ENCODE assay signal across 2 cellular contexts in genomic region chr4:128353791-128354190, GRCh38.
TF ChIP-seq lines count a peak whose summit lies in the region.

No MANE protein-coding gene starts in this region.

TF ChIP-seq in IMR-90, 13 proteins besides CTCF, POLR2A, EP300 and RAD21:
- TF ChIP-seq, protein P1, sequence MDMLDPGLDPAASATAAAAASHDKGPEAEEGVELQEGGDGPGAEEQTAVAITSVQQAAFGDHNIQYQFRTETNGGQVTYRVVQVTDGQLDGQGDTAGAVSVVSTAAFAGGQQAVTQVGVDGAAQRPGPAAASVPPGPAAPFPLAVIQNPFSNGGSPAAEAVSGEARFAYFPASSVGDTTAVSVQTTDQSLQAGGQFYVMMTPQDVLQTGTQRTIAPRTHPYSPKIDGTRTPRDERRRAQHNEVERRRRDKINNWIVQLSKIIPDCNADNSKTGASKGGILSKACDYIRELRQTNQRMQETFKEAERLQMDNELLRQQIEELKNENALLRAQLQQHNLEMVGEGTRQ (IDR thresholded peaks at IDR 0.05; ENCODE audit: low read depth, low read length), result peak; percentile 48; the same call in 1 of the 2 replicates
- TF ChIP-seq BHLHE40 (IDR thresholded peaks at IDR 0.05; ENCODE audit: low read depth, low read length) (peak; percentile 44; the same call in 1 of the 2 replicates), CHD1 (IDR thresholded peaks at IDR 0.05; ENCODE audit: low read depth, low read length) (no peak), FOS (IDR thresholded peaks at IDR 0.05; ENCODE audit: low read depth, low read length) (peak; percentile 82), SMC3 (IDR thresholded peaks at IDR 0.05; ENCODE audit: low read depth, low read length) (peak; percentile 5; the same call in 1 of the 2 replicates), MXI1 (IDR thresholded peaks at IDR 0.05; ENCODE audit: borderline replicate concordance, low read depth, low read length) (no peak)

TF ChIP-seq in H1, 55 proteins besides CTCF, POLR2A, EP300 and RAD21:
- TF ChIP-seq HDAC2 (IDR thresholded peaks at IDR 0.05; ENCODE audit: borderline replicate concordance in 1 of 2, low read depth in 2 of 2, low read length in 2 of 2) (no peak), HDAC6 (IDR thresholded peaks at IDR 0.05; ENCODE audit: low read depth, low read length) (no peak), SIRT6 (IDR thresholded peaks at IDR 0.05; ENCODE audit: low read length) (no peak), RXRA (IDR thresholded peaks at IDR 0.05; ENCODE audit: insufficient read depth, low read depth, low read length) (no peak), BCL11A (IDR thresholded peaks at IDR 0.05; ENCODE audit: low read depth in 2 of 2, low read length in 2 of 2) (no peak), CHD1 (IDR thresholded peaks at IDR 0.05; ENCODE audit: low read depth, low read length) (no peak), E2F6 (IDR thresholded peaks at IDR 0.05) (no peak), POLR2AphosphoS5 (IDR thresholded peaks at IDR 0.05; ENCODE audit: low read depth, low read length) (no peak), TAF1 (IDR thresholded peaks at IDR 0.05; ENCODE audit: low read depth, low read length) (no peak), BACH1 (IDR thresholded peaks at IDR 0.05; ENCODE audit: low read length) (no peak), CREB1 (IDR thresholded peaks at IDR 0.05) (no peak)
TF ChIP-seq in H1: peak in this region for 0.
